In the genomic region with DNA sequence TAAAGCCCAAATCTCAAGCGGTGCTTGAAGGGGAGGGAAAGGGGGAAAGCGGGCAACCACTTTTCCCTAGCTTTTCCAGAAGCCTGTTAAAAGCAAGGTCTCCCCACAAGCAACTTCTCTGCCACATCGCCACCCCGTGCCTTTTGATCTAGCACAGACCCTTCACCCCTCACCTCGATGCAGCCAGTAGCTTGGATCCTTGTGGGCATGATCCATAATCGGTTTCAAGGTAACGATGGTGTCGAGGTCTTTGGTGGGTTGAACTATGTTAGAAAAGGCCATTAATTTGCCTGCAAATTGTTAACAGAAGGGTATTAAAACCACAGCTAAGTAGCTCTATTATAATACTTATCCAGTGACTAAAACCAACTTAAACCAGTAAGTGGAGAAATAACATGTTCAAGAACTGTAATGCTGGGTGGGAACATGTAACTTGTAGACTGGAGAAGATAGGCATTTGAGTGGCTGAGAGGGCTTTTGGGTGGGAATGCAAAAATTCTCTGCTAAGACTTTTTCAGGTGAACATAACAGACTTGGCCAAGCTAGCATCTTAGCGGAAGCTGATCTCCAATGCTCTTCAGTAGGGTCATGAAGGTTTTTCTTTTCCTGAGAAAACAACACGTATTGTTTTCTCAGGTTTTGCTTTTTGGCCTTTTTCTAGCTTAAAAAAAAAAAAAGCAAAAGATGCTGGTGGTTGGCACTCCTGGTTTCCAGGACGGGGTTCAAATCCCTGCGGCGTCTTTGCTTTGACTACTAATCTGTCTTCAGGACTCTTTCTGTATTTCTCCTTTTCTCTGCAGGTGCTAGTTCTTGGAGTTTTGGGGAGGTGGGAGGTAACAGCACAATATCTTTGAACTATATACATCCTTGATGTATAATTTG, we compare ENCODE assay signal across 8 cellular contexts. TPM values are rescaled to one million over a fixed set of nuclear protein-coding genes. Genes with fewer than 3 reads are reported as not detected.
A peak's percentile ranks its signal among the peaks of the same experiment; 100 is the strongest.
DNase-seq lines count a peak whose midpoint lies in the region; ATAC-seq lines count a peak whose summit lies in the region.

No MANE protein-coding gene starts in this region.

- H3K27me3 Mint-ChIP-seq in activated naive CD4-positive, alpha-beta T cell treated with anti-CD3 and anti-CD28 coated beads, Interleukin-2, amount 50 U/mL, for 24 hours: no peaks in the 10 kb centered on the region
- H3K27me3 Mint-ChIP-seq in activated naive CD8-positive, alpha-beta T cell treated with anti-CD3 and anti-CD28 coated beads for 36 hours: peaks cover 12% of the 10 kb centered on the region

- peaks cover 29% of the 10 kb centered on the region for H3K36me3 Mint-ChIP-seq in activated naive CD4-positive, alpha-beta T cell treated with anti-CD3 and anti-CD28 coated beads, Interleukin-2, amount 50 U/mL, for 24 hours
- H3K36me3 Mint-ChIP-seq in activated naive CD8-positive, alpha-beta T cell treated with anti-CD3 and anti-CD28 coated beads for 36 hours: peaks cover 41% of the 10 kb centered on the region

- no peak for ATAC-seq in HG03521 (IDR thresholded peaks at IDR 0.05; ENCODE audit: unreplicated experiment)
- no peak for ATAC-seq in HG03045 (IDR thresholded peaks at IDR 0.05; ENCODE audit: unreplicated experiment)

- peaks cover 47% of the 10 kb centered on the region for H3K4me1 Mint-ChIP-seq in activated naive CD4-positive, alpha-beta T cell treated with anti-CD3 and anti-CD28 coated beads, Interleukin-2, amount 50 U/mL, for 24 hours
- peaks cover 55% of the 10 kb centered on the region for H3K4me1 Mint-ChIP-seq in activated naive CD8-positive, alpha-beta T cell treated with anti-CD3 and anti-CD28 coated beads for 36 hours

- H3K27ac Mint-ChIP-seq in activated naive CD4-positive, alpha-beta T cell treated with anti-CD3 and anti-CD28 coated beads, Interleukin-2, amount 50 U/mL, for 24 hours: peak overlapping the region; percentile 91
- peak overlapping the region; percentile 73 for H3K27ac Mint-ChIP-seq in activated naive CD8-positive, alpha-beta T cell treated with anti-CD3 and anti-CD28 coated beads for 36 hours

- peaks cover 3% of the 10 kb centered on the region for H3K4me1 ChIP-seq in thymus (ENCODE audit: control insufficient read depth, insufficient read depth, low read length)

- H3K9me3 ChIP-seq in thymus (ENCODE audit: control insufficient read depth): no peaks in the 10 kb centered on the region

- peaks cover 49% of the 10 kb centered on the region for H3K36me3 ChIP-seq in thymus (ENCODE audit: control insufficient read depth, insufficient read depth)

- H3K4me3 ChIP-seq in thymus (ENCODE audit: low read length): peak overlapping the region; percentile 100

- H3K27me3 ChIP-seq in thymus (ENCODE audit: control insufficient read depth, insufficient read depth): no peaks in the 10 kb centered on the region

- no peaks in the 10 kb centered on the region for H3K9me3 Mint-ChIP-seq in activated naive CD4-positive, alpha-beta T cell treated with anti-CD3 and anti-CD28 coated beads, Interleukin-2, amount 50 U/mL, for 24 hours
- H3K9me3 Mint-ChIP-seq in activated naive CD8-positive, alpha-beta T cell treated with anti-CD3 and anti-CD28 coated beads for 36 hours: peaks cover 2% of the 10 kb centered on the region

- DNase-seq in activated naive CD4-positive, alpha-beta T cell (lab: John Stamatoyannopoulos, UW): no peak
- DNase-seq in activated naive CD8-positive, alpha-beta T cell treated with anti-CD3 and anti-CD28 coated beads for 36 hours: no peak
- DNase-seq in kidney tubule cell (ENCODE audit: low spot score) (peak; percentile 49), SHP77 treated with DMSO at 0.1 percent for 48 hours (lab: John Stamatoyannopoulos, UW) (no peak)

- H3K27ac ChIP-seq in thymus (ENCODE audit: low read depth): peak overlapping the region; percentile 88

- H3K4me3 Mint-ChIP-seq in activated naive CD4-positive, alpha-beta T cell treated with anti-CD3 and anti-CD28 coated beads, Interleukin-2, amount 50 U/mL, for 24 hours: no peak overlapping the region
- H3K4me3 Mint-ChIP-seq in activated naive CD8-positive, alpha-beta T cell treated with anti-CD3 and anti-CD28 coated beads for 36 hours: no peak overlapping the region

- WGBS in thymus: 48% methylated on average over 13 of the region's 13 CpGs

RNA-seq across cellular contexts. Expression of a gene that starts 6.8 kb away (rescaled TPM):
- 1,000 to 10,000 TPM; 2,463 to 2,829 TPM for total RNA-seq in activated naive CD8-positive, alpha-beta T cell treated with anti-CD3 and anti-CD28 coated beads for 36 hours
- polyA plus RNA-seq in thymus: 682 TPM

RNA-seq across cellular contexts. Expression of a gene that starts 19.2 kb away (rescaled TPM):
- 10 to 100 TPM; 70.5 to 80.3 TPM for total RNA-seq in activated naive CD8-positive, alpha-beta T cell treated with anti-CD3 and anti-CD28 coated beads for 36 hours
- 68.1 TPM for polyA plus RNA-seq in thymus

RNA-seq across cellular contexts. Expression of a gene that starts 52.5 kb away (rescaled TPM):
- total RNA-seq in activated naive CD8-positive, alpha-beta T cell treated with anti-CD3 and anti-CD28 coated beads for 36 hours: 10 to 100 TPM; 35.5 to 36.0 TPM
- polyA plus RNA-seq in thymus: 64.6 TPM
